Comparison of ENCODE assay signal across 8 cellular contexts in the genomic region with DNA sequence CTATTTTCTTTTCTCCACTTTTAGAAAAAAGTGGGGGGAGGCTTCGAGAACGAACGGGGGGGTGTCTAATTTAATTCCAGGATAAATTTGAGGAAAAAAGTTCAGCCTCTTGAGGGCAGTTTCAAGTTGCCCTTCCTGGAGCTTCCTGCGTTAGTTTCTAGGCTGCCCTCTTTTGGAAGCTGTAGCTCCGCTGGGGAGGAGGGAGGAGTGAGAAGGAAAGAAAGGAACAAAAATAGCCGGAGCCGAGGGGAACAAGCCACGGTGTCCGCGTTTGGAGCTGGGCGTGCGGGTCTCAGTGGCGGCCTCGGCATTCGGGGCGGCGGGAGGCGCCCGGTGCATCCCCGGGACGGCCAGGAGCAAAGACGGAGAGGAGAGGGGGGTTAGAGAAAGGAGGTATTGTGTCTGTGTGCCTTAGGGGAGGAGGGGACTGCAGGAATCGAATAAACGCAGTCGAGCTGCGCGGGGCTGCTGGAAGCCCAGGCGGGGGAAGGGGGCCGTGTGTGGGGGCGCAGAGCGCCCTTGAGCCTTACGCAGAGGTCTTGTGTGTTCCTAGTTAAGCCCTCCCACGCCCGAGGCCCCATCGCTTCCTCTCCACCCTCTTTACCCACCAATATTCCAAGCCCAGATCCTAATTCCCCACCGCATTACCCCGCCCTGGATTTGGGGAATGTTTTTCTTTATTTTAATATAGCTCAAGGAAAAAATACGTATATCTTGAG. TPM values are rescaled to one million over a fixed set of nuclear protein-coding genes. Genes with fewer than 3 reads are reported as not detected.
DNase-seq lines count a peak whose midpoint lies in the region; ATAC-seq, FAIRE-seq and TF ChIP-seq lines count a peak whose summit lies in the region.

No MANE protein-coding gene starts in this region.

- FAIRE-seq in pancreas (lab: Jason Lieb, UNC), result no peak

- H3K27me3 ChIP-seq in HAP-1 (ENCODE audit: low read depth) (no peaks in the 10 kb centered on the region), adrenal gland (no peaks in the 10 kb centered on the region), heart right ventricle (peaks cover 0 to 22% (median 0%) of the 10 kb centered on the region in 7 donors), pancreas (no peaks in the 10 kb centered on the region)

- peak overlapping the region; percentile 82 to 99 (median 97) for H3K27ac ChIP-seq in adrenal gland
- peak overlapping the region; percentile 98 to 100 (median 99) for H3K27ac ChIP-seq in heart right ventricle
- H3K27ac ChIP-seq in pancreas, result peak overlapping the region; percentile 89 to 100 (median 98)

- TF ChIP-seq POLR2A in adrenal gland (IDR thresholded peaks at IDR 0.05), result peak; percentile 59 to 80

- H3K36me3 ChIP-seq in HAP-1 (replicated peaks), result peaks cover 6% of the 10 kb centered on the region
- H3K36me3 ChIP-seq in adrenal gland (replicated peaks in 1 of 2), result no peaks in the 10 kb centered on the region
- no peaks in the 10 kb centered on the region for H3K36me3 ChIP-seq in heart right ventricle
- H3K36me3 ChIP-seq in pancreas, result no peaks in the 10 kb centered on the region

- peak; percentile 21 to 51 (median 35) for ATAC-seq in heart right ventricle
- peak; percentile 8 to 29 (median 22) for ATAC-seq in pancreas

- H3K4me1 ChIP-seq in HAP-1 (peaks cover 13% of the 10 kb centered on the region), adrenal gland (replicated peaks in 1 of 2) (peaks cover 22 to 29% of the 10 kb centered on the region in 2 donors), heart right ventricle (peaks cover 20 to 52% (median 33%) of the 10 kb centered on the region in 9 donors), pancreas (peaks cover 0 to 8% (median 7%) of the 10 kb centered on the region in 3 donors)

- WGBS in adrenal gland, 4 donors, result 0 to 2% (median 0%) methylated on average over 38 of the region's 38 CpGs
- 0% methylated on average over 37 to 38 of the region's 38 CpGs for WGBS in heart right ventricle, 2 donors
- WGBS in pancreas, 2 donors, result 0 to 1% methylated on average over 32 to 38 of the region's 38 CpGs

- in situ Hi-C loops in HAP-1 (cut with MboI; ENCODE audit: low sequenced_read_pairs), result no loop called here

- no peak for TF ChIP-seq CTCF in AG10803 (conservative IDR thresholded peaks at IDR 0.05; ENCODE audit: low read length)
- no peak for TF ChIP-seq CTCF in adrenal gland (IDR thresholded peaks at IDR 0.05)
- peak in 1 of 9 donors; percentile 7 for TF ChIP-seq CTCF in heart right ventricle (IDR thresholded peaks at IDR 0.05)
- no peak for TF ChIP-seq CTCF in pancreas (IDR thresholded peaks at IDR 0.05)

- peak; percentile 88 for DNase-seq in AG10803 (ENCODE audit: low read depth)
- peak; percentile 83 to 86 for DNase-seq in HAP-1 (ENCODE audit: low spot score in 2 of 2)
- peak; percentile 86 for DNase-seq in NCI-H446 treated with DMSO at 0.1 percent for 48 hours (lab: John Stamatoyannopoulos, UW)
- peak; percentile 71 to 88 (median 75) for DNase-seq in adrenal gland
- peak; percentile 67 to 88 for DNase-seq in heart right ventricle
- peak; percentile 69 to 78 (median 73) for DNase-seq in pancreas
- no peak for DNase-seq in activated gamma-delta T cell (lab: John Stamatoyannopoulos, UW)
- no peak for DNase-seq in activated gamma-delta T cell treated with Interleukin-2 at 50 U/mL for 16 hours

- H3K4me3 ChIP-seq in AG10803 (ENCODE audit: low read length), result peak overlapping the region; percentile 94
- H3K4me3 ChIP-seq in HAP-1, result peak overlapping the region; percentile 83
- peak overlapping the region; percentile 3 to 94 (median 82) for H3K4me3 ChIP-seq in adrenal gland
- H3K4me3 ChIP-seq in heart right ventricle, result peak overlapping the region; percentile 68 to 97 (median 88)
- H3K4me3 ChIP-seq in pancreas, result peak overlapping the region; percentile 69 to 94 (median 92)

- H3K9me3 ChIP-seq in HAP-1 (no peaks in the 10 kb centered on the region), adrenal gland (replicated peaks in 1 of 3) (no peaks in the 10 kb centered on the region), heart right ventricle (no peaks in the 10 kb centered on the region), pancreas (no peaks in the 10 kb centered on the region)

- intact Hi-C loops in adrenal gland (cut with DNase I), result no loop called here
- intact Hi-C loops in heart right ventricle (cut with DNase I), result no loop called here
- intact Hi-C loops in pancreas (cut with DNase I), result no loop called here

RNA-seq across cellular contexts. Expression of a gene that starts 2.0 kb away (rescaled TPM):
- total RNA-seq in adrenal gland, result 100 to 1,000 TPM in 1 of 8 donors, 10 to 100 TPM in 7; 37.2 to 120 (median 59.2) TPM
- 10 to 100 TPM; 13.3 to 79.6 (median 26.9) TPM for polyA plus RNA-seq in adrenal gland
- total RNA-seq in heart right ventricle, result 10 to 100 TPM; 26.4 to 42.3 (median 31.6) TPM
- 10 to 100 TPM; 10.1 to 28.8 TPM for polyA plus RNA-seq in heart right ventricle
- total RNA-seq in pancreas, result 10 to 100 TPM; 32.3 to 47.0 (median 36.9) TPM
- 10 to 100 TPM; 30.1 to 80.6 TPM for polyA plus RNA-seq in pancreas

Comparison
In these comparisons a context has a peak if more than half of its experiments do, and no peak if none do; other contexts are left out.
1. DNase-seq: peak in AG10803 (single experiment), HAP-1 (2 of 2), NCI-H446 treated with DMSO at 0.1 percent for 48 hours (single experiment), adrenal gland (7 of 7), heart right ventricle (2 of 2) and pancreas (6 of 6); none in activated gamma-delta T cell (single experiment) and activated gamma-delta T cell treated with Interleukin-2 at 50 U/mL for 16 hours (single experiment).
2. Peak in every context shown above with its lines, with median percentiles within 50 percentile points of each other: H3K4me3 ChIP-seq and H3K27ac ChIP-seq.